9 cellular contexts compared by ENCODE assay signal in the genomic region with DNA sequence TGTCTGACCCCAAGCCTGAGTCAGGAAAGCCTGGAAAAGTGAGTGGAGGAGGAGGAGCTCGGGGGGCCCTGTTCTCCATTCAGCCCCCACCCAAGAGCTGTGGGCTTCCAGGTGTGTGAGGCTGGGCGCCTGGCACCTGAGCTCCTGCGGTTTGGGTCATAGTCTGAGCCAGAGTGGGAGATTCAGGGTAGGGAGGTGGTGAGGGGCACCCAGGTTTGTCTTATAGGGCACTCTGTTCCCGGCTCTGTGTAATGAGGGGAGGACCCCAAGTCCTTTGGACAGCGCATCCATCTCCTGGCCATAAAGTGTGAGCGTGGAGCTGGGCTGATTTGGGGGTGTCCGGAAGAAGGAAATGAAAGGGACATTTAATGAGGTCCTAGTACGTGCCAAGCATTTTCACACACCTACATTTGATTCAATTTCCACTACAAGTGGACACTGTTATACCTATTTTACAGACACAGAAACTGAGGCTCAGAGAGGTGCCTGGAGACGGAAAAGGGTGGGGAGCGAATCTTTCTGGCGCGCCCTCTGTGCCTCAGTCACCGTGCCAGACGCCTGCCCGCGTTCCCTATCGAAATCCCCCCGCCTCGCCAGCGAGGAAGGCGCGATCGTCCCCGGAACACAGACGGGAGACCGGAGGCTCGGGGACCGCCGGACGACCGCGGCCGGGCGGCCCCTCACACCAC. TPM values are rescaled to one million over a fixed set of nuclear protein-coding genes. Genes with fewer than 3 reads are reported as not detected.
DNase-seq lines count a peak whose midpoint lies in the region; ATAC-seq, FAIRE-seq and TF ChIP-seq lines count a peak whose summit lies in the region.
"Had no signal": no experiment of that assay in that cellular context is flagged by ENCODE, and none has a peak within 500 bp of the region (broad histone marks: within the 10 kb centered on the region; RNA-seq: fewer than 3 reads in every experiment).

No MANE protein-coding gene starts in this region.

- DNase-seq in HepG2 (ENCODE audit: low spot score) (no peak), right lobe of liver (no peak), naive B cell (no peak), vagina (ENCODE audit: extremely low spot score in 2 of 2) (no peak), NCI-H526 (lab: John Stamatoyannopoulos, UW) (no peak)
- DNase-seq in central memory CD8-positive, alpha-beta T cell (ENCODE audit: low spot score in 2 of 2), result no peak
- no peak for DNase-seq in stimulated activated naive CD4-positive, alpha-beta T cell treated with Interleukin-2 at 50 U/mL for 16 hours (lab: John Stamatoyannopoulos, UW)
- DNase-seq: MM.1S had no signal

- POLR2A ChIA-PET in HepG2 (lab: Yijun Ruan, JAX), result interaction anchor here (0.6 to 1.2 kb wide), 5 partner anchors 20 to 161 kb away, joined by 3 read pairs; a partner anchor contains a TSS

- H3K4me3 Mint-ChIP-seq in central memory CD8-positive, alpha-beta T cell, result peak overlapping the region; percentile 81
- H3K4me3 Mint-ChIP-seq in naive B cell, result peak overlapping the region; percentile 81 to 92 (median 84)

- H3K36me3 Mint-ChIP-seq in central memory CD8-positive, alpha-beta T cell (ENCODE audit: insufficient read depth), result peaks cover 4% of the 10 kb centered on the region
- peaks cover 0 to 8% of the 10 kb centered on the region in 2 donors for H3K36me3 Mint-ChIP-seq in naive B cell

- TF ChIP-seq POLR2A in HepG2 (IDR thresholded peaks at IDR 0.05; ENCODE audit: insufficient read depth in 1 of 2, low read depth in 2 of 2, low read length in 2 of 2) (no peak), right lobe of liver (IDR thresholded peaks at IDR 0.05) (no peak), vagina (IDR thresholded peaks at IDR 0.05) (no peak)

- TF ChIP-seq CTCF in HepG2 (CRISPR knock-in tag; IDR thresholded peaks at IDR 0.05) (no peak), right lobe of liver (IDR thresholded peaks at IDR 0.05) (no peak), vagina (IDR thresholded peaks at IDR 0.05) (no peak)

- H3K4me2 ChIP-seq in HepG2 (ENCODE audit: low read depth, low read length), result peak overlapping the region; percentile 74

- WGBS in HepG2 (ENCODE audit: low lambda C conversion rate), result 41% methylated on average over 18 of the region's 34 CpGs
- WGBS in right lobe of liver (ENCODE audit: insufficient coverage, low coverage, low lambda C conversion rate, missing lambda C conversion rate), result 22% methylated on average over 3 of the region's 34 CpGs

- in situ Hi-C loops in HepG2 (cut with HindIII; ENCODE audit: extremely low pct_ligation_motif_present, low pct_unique_long_range_greater_than_20kb), result no loop called here

- H2AFZ ChIP-seq in HepG2 (ENCODE audit: low read length), result no peak overlapping the region

- CTCF ChIA-PET in HepG2 (lab: Yijun Ruan, JAX; ENCODE audit: low intra/inter-chr PET ratio, low total read pairs), result interaction anchor here (2.1 kb wide), 1 partner anchor 74 kb away, joined by 9 read pairs; no protein-coding TSS in a partner anchor

- no peaks in the 10 kb centered on the region for H3K79me2 ChIP-seq in HepG2 (ENCODE audit: insufficient read depth, low read length)

- intact Hi-C loops in HepG2 (cut with micrococcal nuclease; ENCODE audit: unreplicated experiment) (loop anchor here (10.0 kb wide), 1 partner anchor 78 kb away; no protein-coding TSS in a partner anchor), right lobe of liver (cut with DNase I) (no loop called here), vagina (cut with DNase I) (no loop called here)

- TF ChIP-seq RAD21 in HepG2 (CRISPR knock-in tag; IDR thresholded peaks at IDR 0.05), result no peak

- H3K9me3 Mint-ChIP-seq in central memory CD8-positive, alpha-beta T cell, result no peaks in the 10 kb centered on the region
- no peaks in the 10 kb centered on the region for H3K9me3 Mint-ChIP-seq in naive B cell

- H3K36me3 ChIP-seq in HepG2 (replicated peaks in 1 of 2; ENCODE audit: control insufficient read depth in 1 of 2, insufficient read depth in 2 of 2, low read length in 2 of 2) (no peaks in the 10 kb centered on the region), right lobe of liver (no peaks in the 10 kb centered on the region), vagina (no peaks in the 10 kb centered on the region)

- H3K27me3 ChIP-seq in HepG2 (ENCODE audit: control insufficient read depth in 1 of 2, insufficient read depth in 2 of 2, low read length in 2 of 2), result peaks cover 0 to 4% of the 10 kb centered on the region in 2 experiments; a peak in 2 of 5 replicates
- peaks cover 0 to 3% of the 10 kb centered on the region in 2 donors for H3K27me3 ChIP-seq in right lobe of liver
- no peaks in the 10 kb centered on the region for H3K27me3 ChIP-seq in vagina

- TSS peak; percentile 62 for BruUV-seq in HepG2 (replicated peaks; lab: Mats Ljungman, UMichigan)

- peaks cover 10% of the 10 kb centered on the region for H3K27me3 Mint-ChIP-seq in central memory CD8-positive, alpha-beta T cell
- peaks cover 54 to 82% (median 72%) of the 10 kb centered on the region in 3 donors for H3K27me3 Mint-ChIP-seq in naive B cell

- H3K4me3 ChIP-seq in HepG2 (replicated peaks in 1 of 3; ENCODE audit: insufficient read depth in 1 of 3, low read depth in 2 of 3, low read length in 3 of 3), result peak overlapping the region; percentile 32 to 83 (median 45)
- peak overlapping the region in 1 of 3 donors; percentile 37 for H3K4me3 ChIP-seq in right lobe of liver
- H3K4me3 ChIP-seq in vagina, result peak overlapping the region; percentile 50 to 68

- peak overlapping the region; percentile 9 for H3K27ac ChIP-seq in HepG2 (ENCODE audit: extremely low read length, insufficient read depth, low read length)
- no peak overlapping the region for H3K27ac ChIP-seq in right lobe of liver
- H3K27ac ChIP-seq in vagina, result peak overlapping the region; percentile 58

- ATAC-seq in HepG2, result no peak
- no peak for ATAC-seq in right lobe of liver
- ATAC-seq in central memory CD8-positive, alpha-beta T cell (replicated peaks; ENCODE audit: extremely low read depth, poor library complexity, severe bottlenecking), result no peak
- ATAC-seq in naive B cell (ENCODE audit: low read depth in 2 of 2), result no peak
- no peak for ATAC-seq in HG03108 (IDR thresholded peaks at IDR 0.05; ENCODE audit: unreplicated experiment)

- FAIRE-seq in HepG2 (lab: Jason Lieb, UNC), result no peak

- no peaks in the 10 kb centered on the region for H4K20me1 ChIP-seq in HepG2 (ENCODE audit: insufficient read depth, low read length)

- H3K9ac ChIP-seq in HepG2 (ENCODE audit: insufficient read depth, low read depth, low read length), result peak overlapping the region; percentile 67

- peaks cover 33% of the 10 kb centered on the region for H3K4me1 Mint-ChIP-seq in central memory CD8-positive, alpha-beta T cell
- H3K4me1 Mint-ChIP-seq in naive B cell, result peaks cover 13 to 15% (median 15%) of the 10 kb centered on the region in 3 donors

- TF ChIP-seq EP300 in HepG2 (IDR thresholded peaks at IDR 0.05; ENCODE audit: low read depth in 2 of 2, low read length in 2 of 2) (no peak), HepG2 (CRISPR knock-in tag; IDR thresholded peaks at IDR 0.05; ENCODE audit: borderline replicate concordance) (no peak)

- H3K4me1 ChIP-seq in HepG2 (ENCODE audit: insufficient read depth, low read length) (peaks cover 72% of the 10 kb centered on the region), right lobe of liver (peaks cover 0 to 10% (median 0%) of the 10 kb centered on the region in 4 donors), vagina (peaks cover 26% of the 10 kb centered on the region)

- no peak overlapping the region for H3K27ac Mint-ChIP-seq in central memory CD8-positive, alpha-beta T cell (ENCODE audit: low read depth)
- H3K27ac Mint-ChIP-seq in naive B cell, result peak overlapping the region in 1 of 6 donors; percentile 47

- H3K9me3 ChIP-seq in HepG2 (ENCODE audit: low read length) (no peaks in the 10 kb centered on the region), right lobe of liver (no peaks in the 10 kb centered on the region), vagina (no peaks in the 10 kb centered on the region)

RNA-seq across cellular contexts. Expression of a gene that starts 1.2 kb away (rescaled TPM):
- total RNA-seq in HepG2 (2016; rRNA removed; fragmentation: Illumina TruSeq; extraction: Trizol) (2.5 and 2.6 TPM in 2 replicates), right lobe of liver (under 1 TPM; 0.18 to 0.68 (median 0.28) TPM), vagina (9.3 TPM)
- 0.44 and 0.51 TPM in 2 replicates for total RNA-seq in HepG2 (2016; cell fraction: cytosol; rRNA removed; fragmentation: Illumina TruSeq; extraction: Trizol; ENCODE audit: low read depth)
- 2.1 and 2.5 TPM in 2 replicates for total RNA-seq in HepG2 (2016; cell fraction: insoluble cytoplasmic fraction; rRNA removed; fragmentation: Illumina TruSeq; extraction: Trizol)
- total RNA-seq in HepG2 (2016; cell fraction: membrane; rRNA removed; fragmentation: Illumina TruSeq; extraction: Trizol), result 2.4 TPM in 2 replicates
- 5.7 and 7.1 TPM in 2 replicates for total RNA-seq in HepG2 (2016; cell fraction: nucleus; rRNA removed; fragmentation: Illumina TruSeq; extraction: Trizol)
- polyA plus RNA-seq in HepG2 (2011; rRNA removed) (4.8 and 6.7 TPM in 2 replicates), naive B cell (ENCODE audit: low read depth in 6 of 6) (under 1 TPM in 3 of 6 donors, not detected in 3; 0.05 to 0.17 (median 0.11) TPM)
- 4.4 and 4.7 TPM in 2 replicates for polyA plus RNA-seq in HepG2 (2011; cell fraction: cytosol; rRNA removed)
- 7.5 and 8.6 TPM in 2 replicates for polyA plus RNA-seq in HepG2 (2011; cell fraction: nucleus; rRNA removed)
- 13.2 and 13.3 TPM in 2 replicates for polyA plus RNA-seq in HepG2 (2012)
- 0.61 and 0.71 TPM in 2 replicates for polyA plus RNA-seq in HepG2 (2016; cell fraction: cytosol; fragmentation: Illumina TruSeq; extraction: Trizol; ENCODE audit: low read depth)
- 3.2 and 4.5 TPM in 2 replicates for polyA plus RNA-seq in HepG2 (2016; cell fraction: insoluble cytoplasmic fraction; fragmentation: Illumina TruSeq; extraction: Trizol; ENCODE audit: low read depth)
- 1.6 and 1.8 TPM in 2 replicates for polyA plus RNA-seq in HepG2 (2016; cell fraction: membrane; fragmentation: Illumina TruSeq; extraction: Trizol; ENCODE audit: low read depth)
- polyA plus RNA-seq in HepG2 (2016; cell fraction: nucleus; fragmentation: Illumina TruSeq; extraction: Trizol; ENCODE audit: insufficient read depth, low read depth), result 13.4 and 14.4 TPM in 2 replicates
- 2.5 and 11.6 TPM in 2 replicates for polyA minus RNA-seq in HepG2 (2011; rRNA and poly(A)+ RNA removed; ENCODE audit: low replicate concordance)
- polyA minus RNA-seq in HepG2 (2011; cell fraction: cytosol; rRNA and poly(A)+ RNA removed), result 6.9 and 7.3 TPM in 2 replicates
- polyA minus RNA-seq in HepG2 (2011; cell fraction: nucleus; rRNA and poly(A)+ RNA removed), result 2.4 and 3.4 TPM in 2 replicates

RNA-seq across cellular contexts. Expression of a gene that starts 29.4 kb away (rescaled TPM):
- total RNA-seq in HepG2 (2016; rRNA removed; fragmentation: Illumina TruSeq; extraction: Trizol), result 4.7 and 6.5 TPM in 2 replicates
- total RNA-seq in HepG2 (2016; cell fraction: cytosol; rRNA removed; fragmentation: Illumina TruSeq; extraction: Trizol; ENCODE audit: low read depth), result 0.51 and 0.79 TPM in 2 replicates
- 4.0 and 6.6 TPM in 2 replicates for total RNA-seq in HepG2 (2016; cell fraction: insoluble cytoplasmic fraction; rRNA removed; fragmentation: Illumina TruSeq; extraction: Trizol)
- 2.0 TPM in 2 replicates for total RNA-seq in HepG2 (2016; cell fraction: membrane; rRNA removed; fragmentation: Illumina TruSeq; extraction: Trizol)
- 7.6 and 8.9 TPM in 2 replicates for total RNA-seq in HepG2 (2016; cell fraction: nucleus; rRNA removed; fragmentation: Illumina TruSeq; extraction: Trizol)
- 1.7 and 2.6 TPM in 2 replicates for polyA plus RNA-seq in HepG2 (2011; rRNA removed)
- 1.2 and 1.3 TPM in 2 replicates for polyA plus RNA-seq in HepG2 (2011; cell fraction: cytosol; rRNA removed)
- 13.0 and 15.1 TPM in 2 replicates for polyA plus RNA-seq in HepG2 (2011; cell fraction: nucleus; rRNA removed)
- polyA plus RNA-seq in HepG2 (2012), result 4.0 and 5.0 TPM in 2 replicates
- 0.35 and 0.47 TPM in 2 replicates for polyA plus RNA-seq in HepG2 (2016; cell fraction: cytosol; fragmentation: Illumina TruSeq; extraction: Trizol; ENCODE audit: low read depth)
- 3.9 and 4.7 TPM in 2 replicates for polyA plus RNA-seq in HepG2 (2016; cell fraction: insoluble cytoplasmic fraction; fragmentation: Illumina TruSeq; extraction: Trizol; ENCODE audit: low read depth)
- polyA plus RNA-seq in HepG2 (2016; cell fraction: membrane; fragmentation: Illumina TruSeq; extraction: Trizol; ENCODE audit: low read depth), result 0.98 and 1.0 TPM in 2 replicates
- polyA plus RNA-seq in HepG2 (2016; cell fraction: nucleus; fragmentation: Illumina TruSeq; extraction: Trizol; ENCODE audit: insufficient read depth, low read depth), result 13.0 and 13.1 TPM in 2 replicates
- polyA minus RNA-seq in HepG2 (2011; rRNA and poly(A)+ RNA removed; ENCODE audit: low replicate concordance), result 8.8 and 30.1 TPM in 2 replicates
- polyA minus RNA-seq in HepG2 (2011; cell fraction: cytosol; rRNA and poly(A)+ RNA removed), result 5.5 and 5.9 TPM in 2 replicates
- 9.9 and 16.2 TPM in 2 replicates for polyA minus RNA-seq in HepG2 (2011; cell fraction: nucleus; rRNA and poly(A)+ RNA removed)
- 10 to 100 TPM in 4 of 6 experiments, 1 to 10 TPM in 2; 7.8 to 22.5 (median 12.1) TPM for total RNA-seq in right lobe of liver
- 1 to 10 TPM; 1.1 to 5.0 (median 3.7) TPM for polyA plus RNA-seq in naive B cell (ENCODE audit: low read depth in 6 of 6)
- 31.7 TPM for total RNA-seq in vagina

RNA-seq across cellular contexts. Expression of a gene that starts 48.7 kb away (rescaled TPM):
- 8.0 and 8.8 TPM in 2 replicates for total RNA-seq in HepG2 (2016; rRNA removed; fragmentation: Illumina TruSeq; extraction: Trizol)
- 8.4 and 10.6 TPM in 2 replicates for total RNA-seq in HepG2 (2016; cell fraction: cytosol; rRNA removed; fragmentation: Illumina TruSeq; extraction: Trizol; ENCODE audit: low read depth)
- total RNA-seq in HepG2 (2016; cell fraction: insoluble cytoplasmic fraction; rRNA removed; fragmentation: Illumina TruSeq; extraction: Trizol), result 7.8 and 8.3 TPM in 2 replicates
- total RNA-seq in HepG2 (2016; cell fraction: membrane; rRNA removed; fragmentation: Illumina TruSeq; extraction: Trizol), result 15.9 and 18.1 TPM in 2 replicates
- 3.2 and 3.8 TPM in 2 replicates for total RNA-seq in HepG2 (2016; cell fraction: nucleus; rRNA removed; fragmentation: Illumina TruSeq; extraction: Trizol)
- 9.0 and 10.7 TPM in 2 replicates for polyA plus RNA-seq in HepG2 (2011; rRNA removed)
- polyA plus RNA-seq in HepG2 (2011; cell fraction: cytosol; rRNA removed), result 11.6 and 14.0 TPM in 2 replicates
- polyA plus RNA-seq in HepG2 (2011; cell fraction: nucleus; rRNA removed), result 6.6 and 8.0 TPM in 2 replicates
- 4.6 and 5.9 TPM in 2 replicates for polyA plus RNA-seq in HepG2 (2012)
- 10.5 and 11.9 TPM in 2 replicates for polyA plus RNA-seq in HepG2 (2016; cell fraction: cytosol; fragmentation: Illumina TruSeq; extraction: Trizol; ENCODE audit: low read depth)
- polyA plus RNA-seq in HepG2 (2016; cell fraction: insoluble cytoplasmic fraction; fragmentation: Illumina TruSeq; extraction: Trizol; ENCODE audit: low read depth), result 7.7 and 9.2 TPM in 2 replicates
- polyA plus RNA-seq in HepG2 (2016; cell fraction: membrane; fragmentation: Illumina TruSeq; extraction: Trizol; ENCODE audit: low read depth), result 13.7 and 14.4 TPM in 2 replicates
- 5.5 and 8.1 TPM in 2 replicates for polyA plus RNA-seq in HepG2 (2016; cell fraction: nucleus; fragmentation: Illumina TruSeq; extraction: Trizol; ENCODE audit: insufficient read depth, low read depth)
- polyA minus RNA-seq in HepG2 (2011; rRNA and poly(A)+ RNA removed; ENCODE audit: low replicate concordance), result 6.9 and 10.7 TPM in 2 replicates
- polyA minus RNA-seq in HepG2 (2011; cell fraction: cytosol; rRNA and poly(A)+ RNA removed), result 1.5 and 2.4 TPM in 2 replicates
- polyA minus RNA-seq in HepG2 (2011; cell fraction: nucleus; rRNA and poly(A)+ RNA removed), result 1.0 and 1.5 TPM in 2 replicates
- total RNA-seq in right lobe of liver, result 1 to 10 TPM; 2.0 to 6.2 (median 5.1) TPM
- 10 to 100 TPM; 10.6 to 15.7 (median 12.7) TPM for polyA plus RNA-seq in naive B cell (ENCODE audit: low read depth in 6 of 6)
- 14.7 TPM for total RNA-seq in vagina

Comparison
In these comparisons a context has a peak if more than half of its experiments do, and no peak if none do; other contexts are left out.
1. H3K27ac ChIP-seq: peak in HepG2 (single experiment) and vagina (single experiment); none in right lobe of liver (0 of 3).